27 cellular contexts compared by ENCODE assay signal in genomic region chr9:113665756-113666155, GRCh38.
"Had no signal": no experiment of that assay in that cellular context is flagged by ENCODE, and none has a peak within 500 bp of the region (broad histone marks: within the 10 kb centered on the region; RNA-seq: fewer than 3 reads in every experiment).

No MANE protein-coding gene starts in this region.

- H3K27me3 ChIP-seq: heart right ventricle, testis, tibial artery had no signal

- H3K27ac Mint-ChIP-seq: naive B cell; nephron progenitor cell; stimulated activated memory B cell treated with anti-CD40 and anti-IgM and Interleukin-4, amounts not matched to agents 10 μg/mL and 1 μg/mL and 100 μg/mL, for 72 hours; type B pancreatic cell had no signal

- DNase-seq: dermis blood vessel endothelial cell; effector memory CD4-positive, alpha-beta T cell; erythroblast; esophagus squamous epithelium; foreskin melanocyte; glutamatergic neuron; heart right ventricle; hippocampal formation; kidney glomerular epithelial cell; left ventricle myocardium superior; lower lobe of right lung; mucosa of descending colon; naive B cell; nephron progenitor cell; nucleus accumbens; psoas muscle; right cardiac atrium; spleen; stimulated activated CD4-positive, alpha-beta T cell treated with anti-CD3 and anti-CD28 coated beads, Interleukin-4, amount 100 ng/mL, for 4 hours; stimulated activated naive CD8-positive, alpha-beta T cell treated with anti-CD3 and anti-CD28 coated beads, Interleukin-15, Interleukin-2, amounts not matched to agents 100 U/mL and 50 U/mL, for 24 hours; substantia nigra; testis had no signal

- H3K9me3 Mint-ChIP-seq: naive B cell; stimulated activated memory B cell treated with anti-CD40 and anti-IgM and Interleukin-4, amounts not matched to agents 10 μg/mL and 1 μg/mL and 100 μg/mL, for 72 hours had no signal

- ATAC-seq: left ventricle myocardium superior; lower lobe of right lung; mucosa of descending colon; psoas muscle; right cardiac atrium; stimulated activated memory B cell treated with anti-CD40 and anti-IgM and Interleukin-4, amounts not matched to agents 10 μg/mL and 1 μg/mL and 100 μg/mL, for 72 hours; stimulated activated naive CD8-positive, alpha-beta T cell treated with anti-CD3 and anti-CD28 coated beads, Interleukin-15, Interleukin-2, amounts not matched to agents 100 U/mL and 50 U/mL, for 24 hours had no signal

- H3K4me3 ChIP-seq: coronary artery, esophagus squamous epithelium, heart right ventricle, lower lobe of right lung, mucosa of descending colon, psoas muscle, skin epidermis, spleen, testis, tibial artery had no signal

- H3K4me1 ChIP-seq: esophagus squamous epithelium, lower lobe of right lung, spleen, testis, tibial artery had no signal

- H3K4me3 Mint-ChIP-seq: naive B cell; nephron progenitor cell; stimulated activated memory B cell treated with anti-CD40 and anti-IgM and Interleukin-4, amounts not matched to agents 10 μg/mL and 1 μg/mL and 100 μg/mL, for 72 hours; type B pancreatic cell had no signal

- H3K36me3 ChIP-seq: esophagus squamous epithelium, heart right ventricle, lower lobe of right lung, spleen, tibial artery had no signal

- H3K36me3 Mint-ChIP-seq: naive B cell; stimulated activated memory B cell treated with anti-CD40 and anti-IgM and Interleukin-4, amounts not matched to agents 10 μg/mL and 1 μg/mL and 100 μg/mL, for 72 hours; type B pancreatic cell had no signal

- H3K9me3 ChIP-seq: esophagus squamous epithelium, lower lobe of right lung, mucosa of descending colon, psoas muscle, spleen, testis, tibial artery had no signal

- H3K4me1 Mint-ChIP-seq: nephron progenitor cell; stimulated activated memory B cell treated with anti-CD40 and anti-IgM and Interleukin-4, amounts not matched to agents 10 μg/mL and 1 μg/mL and 100 μg/mL, for 72 hours had no signal

- H3K27ac ChIP-seq: coronary artery, esophagus squamous epithelium, heart right ventricle, lower lobe of right lung, psoas muscle, skin epidermis, spleen, testis, tibial artery had no signal
